Comparison of ENCODE assay signal across 1 cellular context in genomic region chr17:44110011-44110686, GRCh38.
TF ChIP-seq lines count a peak whose summit lies in the region.

No MANE protein-coding gene starts in this region.

TF ChIP-seq in GM12878, 131 proteins besides CTCF, POLR2A, EP300 and RAD21:
- TF ChIP-seq REST (IDR thresholded peaks at IDR 0.05; ENCODE audit: low read depth, low read length) (no peak), DPF2 (IDR thresholded peaks at IDR 0.05) (no peak), NBN (IDR thresholded peaks at IDR 0.05) (no peak), SMAD1 (IDR thresholded peaks at IDR 0.05; ENCODE audit: low read depth, partially characterized antibody) (no peak), IRF3 (IDR thresholded peaks at IDR 0.05) (no peak)
TF ChIP-seq in GM12878: peak in this region for 0.
